1 cellular context compared by ENCODE assay signal in the genomic region with DNA sequence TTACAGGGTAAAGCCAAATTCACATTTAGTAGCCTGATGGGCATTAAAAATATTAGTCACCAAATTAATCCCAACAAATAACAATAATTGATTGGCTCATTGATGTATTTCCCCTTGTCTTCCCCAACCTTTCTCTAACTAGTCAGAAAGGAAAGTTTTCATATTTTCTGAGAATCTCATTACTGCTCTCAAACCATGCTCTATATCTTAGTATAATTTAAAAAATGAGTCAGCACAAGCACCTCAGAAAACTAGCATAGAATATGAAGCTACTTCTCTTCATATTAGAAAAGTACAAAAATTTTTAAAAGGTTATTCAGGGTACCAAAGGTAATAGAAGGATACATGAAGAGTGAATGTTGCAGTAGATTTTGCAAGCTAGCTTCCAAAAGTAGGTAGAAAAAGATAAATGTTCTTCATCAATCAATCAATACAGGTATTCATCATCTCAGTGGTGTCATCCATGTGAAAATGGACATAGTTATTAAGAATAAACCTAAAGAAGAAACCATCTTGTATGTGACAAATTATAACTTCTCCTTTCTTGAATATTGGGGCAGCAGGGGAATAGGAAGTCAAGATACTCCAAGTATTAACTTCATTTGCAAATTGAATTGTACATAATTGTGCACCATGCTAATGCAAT.
TF ChIP-seq lines count a peak whose summit lies in the region.

No MANE protein-coding gene starts in this region.

TF ChIP-seq in SK-N-SH treated with all-trans-retinoic acid at 6 μM for 48 hours, 23 proteins besides CTCF, POLR2A, EP300 and RAD21:
- TF ChIP-seq BACH2 (CRISPR knock-in tag; IDR thresholded peaks at IDR 0.05; ENCODE audit: borderline replicate concordance), result no peak
TF ChIP-seq in SK-N-SH treated with all-trans-retinoic acid at 6 μM for 48 hours: peak in this region for 0.
